ENCODE assay signal across 20 cellular contexts in the genomic region with DNA sequence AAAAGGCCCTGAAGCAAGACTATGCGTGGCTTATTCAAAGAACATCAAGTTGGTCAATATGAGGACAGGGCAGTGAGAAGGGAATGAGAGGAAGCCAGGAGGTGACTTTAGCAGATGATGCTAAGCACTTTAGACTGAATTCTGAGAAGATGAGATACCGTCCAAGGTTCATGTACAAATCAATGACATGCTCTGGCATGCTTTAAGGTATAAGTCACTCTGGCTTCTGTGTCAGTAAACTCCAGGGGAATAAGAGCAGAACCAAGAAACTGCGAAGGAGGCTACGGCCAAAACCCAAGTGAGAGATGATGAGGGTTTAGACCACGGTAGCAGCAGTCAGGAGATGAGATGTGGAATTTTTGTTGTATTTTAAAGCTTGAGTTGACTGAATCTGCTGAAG.
"Had no signal": no experiment of that assay in that cellular context is flagged by ENCODE, and none has a peak within 500 bp of the region (broad histone marks: within the 10 kb centered on the region; RNA-seq: fewer than 3 reads in every experiment).

No MANE protein-coding gene starts in this region.

- FAIRE-seq: RCC 7860 had no signal

- H3K9ac ChIP-seq: SK-N-SH had no signal

- DNase-seq: Karpas-422, KG1, MG63, NCI-H1092, NCI-H1105 treated with DMSO at 0.1 percent for 48 hours, NCI-H1417 treated with DMSO at 0.1 percent for 48 hours, NCI-H146, NCI-H1694 treated with DMSO at 0.1 percent for 48 hours, NCI-H1930, NCI-H2081, NCI-H2107, NCI-H446, NCI-H510A, NCI-H524 treated with DMSO at 0.1 percent for 48 hours, NCI-H69, NCI-H774, RPMI8226, SHP77, SK-N-SH had no signal

- H3K27me3 ChIP-seq: MG63 had no signal

- H3K9me3 ChIP-seq: MG63, SK-N-SH had no signal

- H3K4me2 ChIP-seq: SK-N-SH had no signal

- H3K36me3 ChIP-seq: MG63 had no signal

- H3K4me3 ChIP-seq: MG63 had no signal
